ENCODE assay signal across 17 cellular contexts in the genomic region with DNA sequence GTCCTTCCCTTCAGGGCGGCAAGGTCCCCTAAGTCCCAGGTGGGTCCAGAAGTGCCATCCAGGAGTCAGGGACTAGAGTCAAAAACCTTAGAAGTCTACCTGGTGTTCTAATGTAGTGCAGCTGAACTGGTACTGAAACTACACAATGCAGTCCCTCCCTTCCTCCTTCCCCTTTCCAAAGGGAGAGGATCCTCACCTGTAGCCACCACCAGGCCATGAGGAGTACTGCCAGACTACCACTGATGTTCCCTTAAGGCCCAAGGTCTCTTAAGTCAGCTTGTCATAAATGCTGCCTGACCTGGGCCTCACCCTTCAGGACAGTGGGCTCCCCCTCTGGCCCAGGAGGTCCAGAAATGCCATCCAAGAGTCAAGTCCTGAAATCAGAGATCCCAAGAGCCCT.
DNase-seq lines count a peak whose midpoint lies in the region; ATAC-seq and TF ChIP-seq lines count a peak whose summit lies in the region.
"Had no signal": no experiment of that assay in that cellular context is flagged by ENCODE, and none has a peak within 500 bp of the region (broad histone marks: within the 10 kb centered on the region; RNA-seq: fewer than 3 reads in every experiment).

No MANE protein-coding gene starts in this region.

- H4K20me1 ChIP-seq in PC-9 (ENCODE audit: insufficient read depth) = no peaks in the 10 kb centered on the region

- no peaks in the 10 kb centered on the region for H3K36me3 ChIP-seq in PC-9 (ENCODE audit: low read depth)

- H3K4me3 ChIP-seq in PC-9 (no peak overlapping the region), fibroblast of mammary gland (ENCODE audit: control insufficient read depth, low read depth, low read length) (no peak overlapping the region), retinal pigment epithelial cell (ENCODE audit: low read length) (no peak overlapping the region)

- peaks cover 2% of the 10 kb centered on the region for H3K36me3 Mint-ChIP-seq in activated CD4-positive, alpha-beta T cell treated with anti-CD3 and anti-CD28 coated beads, Interleukin-2, amount 10 ng/mL, durations not matched to agents 24 days and 14 days (ENCODE audit: low read depth)

- CTCF ChIA-PET in PC-9 (lab: Charles Lee) = no interaction called here

- no peak overlapping the region for H3K27ac Mint-ChIP-seq in activated CD4-positive, alpha-beta T cell treated with anti-CD3 and anti-CD28 coated beads, Interleukin-2, amount 10 ng/mL, durations not matched to agents 24 days and 14 days
- H3K27ac Mint-ChIP-seq: activated naive CD4-positive, alpha-beta T cell treated with anti-CD3 and anti-CD28 coated beads, Interleukin-2, amount 50 U/mL, for 24 hours; brain; CD8-positive, alpha-beta memory T cell; memory B cell; nephron; T-helper 2 cell treated with Interferon-gamma antibody and Interleukin-4, amounts not matched to agents 5 μg/mL and 100 μg/mL, for 36 hours had no signal

- no peak overlapping the region for H3K4me3 Mint-ChIP-seq in activated CD4-positive, alpha-beta T cell treated with anti-CD3 and anti-CD28 coated beads, Interleukin-2, amount 10 ng/mL, durations not matched to agents 24 days and 14 days
- H3K4me3 Mint-ChIP-seq: activated naive CD4-positive, alpha-beta T cell treated with anti-CD3 and anti-CD28 coated beads, Interleukin-2, amount 50 U/mL, for 24 hours; brain; CD8-positive, alpha-beta memory T cell; memory B cell; nephron; T-helper 2 cell treated with Interferon-gamma antibody and Interleukin-4, amounts not matched to agents 5 μg/mL and 100 μg/mL, for 36 hours had no signal

- no peaks in the 10 kb centered on the region for H3K9me3 ChIP-seq in PC-9 (ENCODE audit: insufficient read depth, low read depth)

- TF ChIP-seq CTCF in PC-9 (conservative IDR thresholded peaks at IDR 0.05) (peak; percentile 26; the same call in 1 of the 2 replicates), fibroblast of mammary gland (conservative IDR thresholded peaks at IDR 0.05; ENCODE audit: control insufficient read depth, insufficient read depth, low read depth, low read length) (peak; percentile 3), retinal pigment epithelial cell (conservative IDR thresholded peaks at IDR 0.05; ENCODE audit: low read depth, low read length) (peak; percentile 6)

- H3K4me2 ChIP-seq in PC-9 = no peak overlapping the region

- intact Hi-C loops in activated CD4-positive, alpha-beta T cell treated with anti-CD3 and anti-CD28 coated beads, Interleukin-2, amount 10 ng/mL, durations not matched to agents 24 days and 14 days (cut with micrococcal nuclease) = no loop called here
- intact Hi-C loops in PC-9 (cut with micrococcal nuclease; ENCODE audit: unreplicated experiment) = no loop called here

- H3K27ac ChIP-seq in PC-9 = no peak overlapping the region

- H3K79me2 ChIP-seq in PC-9 (ENCODE audit: low read depth) = no peaks in the 10 kb centered on the region

- no peaks in the 10 kb centered on the region for H3K4me1 ChIP-seq in PC-9 (replicated peaks; ENCODE audit: insufficient read depth)

- no peaks in the 10 kb centered on the region for H3K27me3 ChIP-seq in PC-9 (ENCODE audit: insufficient read depth, low read depth)

- H2AFZ ChIP-seq in PC-9 = no peak overlapping the region

- POLR2A ChIA-PET in PC-9 (lab: Charles Lee; ENCODE audit: unreplicated experiment) = no interaction called here

- DNase-seq in activated CD4-positive, alpha-beta T cell treated with anti-CD3 and anti-CD28 coated beads, Interleukin-2, amount 10 ng/mL, durations not matched to agents 24 days and 14 days = peak; percentile 32
- no peak for DNase-seq in activated CD4-positive, alpha-beta T cell treated with anti-CD3 and anti-CD28 coated beads, Interleukin-2, amount 50 U/mL, for 4 hours
- DNase-seq in PC-9 = no peak
- DNase-seq in fibroblast of mammary gland (ENCODE audit: low read depth) = no peak
- no peak for DNase-seq in retinal pigment epithelial cell (ENCODE audit: low read depth)
- no peak for DNase-seq in GM03348 (ENCODE audit: low spot score)
- DNase-seq in NCI-H526 treated with DMSO at 0.1 percent for 48 hours (lab: John Stamatoyannopoulos, UW) = no peak
- DNase-seq: activated CD4-positive, alpha-beta T cell treated with anti-CD3 and anti-CD28 coated beads for 48 hours; CD8-positive, alpha-beta memory T cell; NCI-H2081; NCI-H774 had no signal

- H3K27me3 Mint-ChIP-seq in activated CD4-positive, alpha-beta T cell treated with anti-CD3 and anti-CD28 coated beads, Interleukin-2, amount 10 ng/mL, durations not matched to agents 24 days and 14 days = no peaks in the 10 kb centered on the region
- H3K27me3 Mint-ChIP-seq: activated naive CD4-positive, alpha-beta T cell treated with anti-CD3 and anti-CD28 coated beads, Interleukin-2, amount 50 U/mL, for 24 hours; brain; CD8-positive, alpha-beta memory T cell; memory B cell had no signal

- ATAC-seq in HG03159 (IDR thresholded peaks at IDR 0.05; ENCODE audit: unreplicated experiment) = no peak

- H3K9me2 ChIP-seq in PC-9 (ENCODE audit: insufficient read depth) = no peaks in the 10 kb centered on the region

- BruUV-seq in PC-9 (replicated peaks; lab: Mats Ljungman, UMichigan) = no TSS peak

- peaks cover 5% of the 10 kb centered on the region for H3K9me3 Mint-ChIP-seq in activated CD4-positive, alpha-beta T cell treated with anti-CD3 and anti-CD28 coated beads, Interleukin-2, amount 10 ng/mL, durations not matched to agents 24 days and 14 days

- H3F3A ChIP-seq in PC-9 (ENCODE audit: insufficient read depth, low read depth) = no peaks in the 10 kb centered on the region

- H3K4me1 Mint-ChIP-seq in activated CD4-positive, alpha-beta T cell treated with anti-CD3 and anti-CD28 coated beads, Interleukin-2, amount 10 ng/mL, durations not matched to agents 24 days and 14 days = no peaks in the 10 kb centered on the region
- H3K4me1 Mint-ChIP-seq: activated naive CD4-positive, alpha-beta T cell treated with anti-CD3 and anti-CD28 coated beads, Interleukin-2, amount 50 U/mL, for 24 hours; brain; CD8-positive, alpha-beta memory T cell; memory B cell; nephron had no signal
